9 cellular contexts compared by ENCODE assay signal in the genomic region with DNA sequence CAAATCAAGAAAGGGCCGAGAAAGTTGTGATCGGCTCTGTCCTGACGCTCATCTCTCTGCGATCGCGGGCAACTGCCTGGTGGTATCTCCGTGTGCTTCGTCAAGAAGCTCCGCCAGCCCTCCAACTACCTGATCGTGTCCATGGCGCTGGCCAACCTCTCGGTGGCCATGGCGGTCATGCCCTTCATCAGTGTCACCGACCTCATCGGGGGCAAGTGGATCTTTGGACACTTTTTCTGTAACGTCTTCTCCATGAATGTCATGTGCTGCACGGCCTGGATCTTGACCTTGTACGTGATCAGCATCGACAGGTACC. TPM values are rescaled to one million over a fixed set of nuclear protein-coding genes. Genes with fewer than 3 reads are reported as not detected.
DNase-seq lines count a peak whose midpoint lies in the region; ATAC-seq and TF ChIP-seq lines count a peak whose summit lies in the region.
"Had no signal": no experiment of that assay in that cellular context is flagged by ENCODE, and none has a peak within 500 bp of the region (broad histone marks: within the 10 kb centered on the region; RNA-seq: fewer than 3 reads in every experiment).

No MANE protein-coding gene starts in this region.

- TF ChIP-seq CTCF in 22Rv1 (IDR thresholded peaks at IDR 0.05), result no peak
- TF ChIP-seq CTCF in KMS-11 (conservative IDR thresholded peaks at IDR 0.05; ENCODE audit: low read depth, low read length), result no peak
- TF ChIP-seq CTCF in natural killer cell (IDR thresholded peaks at IDR 0.05), result no peak

- no peak for DNase-seq in effector memory CD4-positive, alpha-beta T cell
- DNase-seq in natural killer cell (no peak), T1000 (lab: John Stamatoyannopoulos, UW) (no peak), GM19238 (ENCODE audit: insufficient read length, low spot score) (no peak), DMS53 treated with DMSO at 0.1 percent for 48 hours (lab: John Stamatoyannopoulos, UW; ENCODE audit: unreplicated experiment) (no peak)

- no peaks in the 10 kb centered on the region for H3K79me2 ChIP-seq in KMS-11 (ENCODE audit: insufficient read depth, low read depth)

- peak overlapping the region; percentile 68; the same call in 1 of the 2 replicates for H3K9ac ChIP-seq in KMS-11

- peak overlapping the region; percentile 92 for H3K27ac ChIP-seq in 22Rv1
- H3K27ac ChIP-seq in KMS-11, result no peak overlapping the region
- no peak overlapping the region for H3K27ac ChIP-seq in effector memory CD4-positive, alpha-beta T cell (ENCODE audit: insufficient read depth, low read length, poor library complexity, severe bottlenecking)

- H3K4me3 ChIP-seq in KMS-11 (IDR thresholded peaks at IDR 0.05; ENCODE audit: insufficient read depth, low read depth, low read length), result no peak overlapping the region
- peak overlapping the region; percentile 71 for H3K4me3 ChIP-seq in effector memory CD4-positive, alpha-beta T cell (ENCODE audit: insufficient read depth, low read depth, low read length, poor library complexity, severe bottlenecking)

- H3K36me3 Mint-ChIP-seq in natural killer cell, result no peaks in the 10 kb centered on the region

- intact Hi-C loops in natural killer cell (cut with micrococcal nuclease), result loop anchor here (2.0 to 10.0 kb wide), 2 partner anchors 213 to 647 kb away; a partner anchor contains a TSS

- peaks cover 24 to 46% of the 10 kb centered on the region in 2 donors for H3K4me1 Mint-ChIP-seq in natural killer cell

- no peaks in the 10 kb centered on the region for H4K20me1 ChIP-seq in KMS-11 (ENCODE audit: insufficient read depth)

- no peaks in the 10 kb centered on the region for H3K9me3 ChIP-seq in effector memory CD4-positive, alpha-beta T cell (ENCODE audit: control insufficient read depth, low read length)

- no peaks in the 10 kb centered on the region for H3K4me1 ChIP-seq in KMS-11 (ENCODE audit: low read depth, poor library complexity, severe bottlenecking)
- peaks cover 8% of the 10 kb centered on the region for H3K4me1 ChIP-seq in effector memory CD4-positive, alpha-beta T cell (ENCODE audit: control insufficient read depth, insufficient read depth, low read length, poor library complexity, severe bottlenecking)

- peaks cover 0 to 7% of the 10 kb centered on the region in 2 donors for H3K27me3 Mint-ChIP-seq in natural killer cell (ENCODE audit: low read depth in 2 of 2)

- no peaks in the 10 kb centered on the region for H3K9me3 Mint-ChIP-seq in natural killer cell

- ATAC-seq in natural killer cell (no peak), HG03342 (IDR thresholded peaks at IDR 0.05; ENCODE audit: unreplicated experiment) (no peak)

- H3K27me3 ChIP-seq in KMS-11 (ENCODE audit: insufficient read depth, low read depth), result no peaks in the 10 kb centered on the region
- no peaks in the 10 kb centered on the region for H3K27me3 ChIP-seq in effector memory CD4-positive, alpha-beta T cell (replicated peaks; ENCODE audit: control insufficient read depth, insufficient read depth, low read length, poor library complexity, severe bottlenecking)

- H2AFZ ChIP-seq in KMS-11 (ENCODE audit: low read depth), result peak overlapping the region; percentile 94

- H3K27ac Mint-ChIP-seq in natural killer cell, result peak overlapping the region; percentile 57 to 89

- H3K4me2 ChIP-seq in KMS-11, result peak overlapping the region; percentile 49; the same call in 1 of the 2 replicates

- no peaks in the 10 kb centered on the region for H3K36me3 ChIP-seq in KMS-11 (ENCODE audit: insufficient read depth)
- no peaks in the 10 kb centered on the region for H3K36me3 ChIP-seq in effector memory CD4-positive, alpha-beta T cell (ENCODE audit: control insufficient read depth, insufficient read depth, low read length)

- H3K4me3 Mint-ChIP-seq in natural killer cell, result peak overlapping the region; percentile 87

RNA-seq across cellular contexts. Expression of a gene that starts 1.6 kb away (rescaled TPM):
- total RNA-seq in natural killer cell, result 10 to 100 TPM; 10.8 to 13.5 (median 11.9) TPM

RNA-seq across cellular contexts. Expression of a gene that starts 42.5 kb away (rescaled TPM):
- total RNA-seq in natural killer cell, result 1 to 10 TPM; 5.5 to 8.7 (median 6.6) TPM

RNA-seq across cellular contexts. Expression of a gene that starts 49.7 kb away (rescaled TPM):
- 1 to 10 TPM in 1 of 3 donors, not detected in 2; 5.5 TPM for total RNA-seq in natural killer cell
- total RNA-seq: renal cortical epithelial cell had no signal
